Comparison of ENCODE assay signal across 37 cellular contexts in genomic region chr17:37462492-37462891, GRCh38.
"Had no signal": no experiment of that assay in that cellular context is flagged by ENCODE, and none has a peak within 500 bp of the region (broad histone marks: within the 10 kb centered on the region; RNA-seq: fewer than 3 reads in every experiment).

No MANE protein-coding gene starts in this region.

- H3K27me3 Mint-ChIP-seq: activated naive CD4-positive, alpha-beta T cell treated with anti-CD3 and anti-CD28 coated beads, Interleukin-2, amount 10 ng/mL, durations not matched to agents 7 days and 5 days; activated naive CD4-positive, alpha-beta T cell treated with anti-CD3 and anti-CD28 coated beads, Interleukin-2, amount 50 U/mL, for 24 hours; activated naive CD8-positive, alpha-beta T cell; activated naive CD8-positive, alpha-beta T cell treated with anti-CD3 and anti-CD28 coated beads for 36 hours; activated naive CD8-positive, alpha-beta T cell treated with anti-CD3 and anti-CD28 coated beads, Interleukin-2, amount 10 ng/mL, durations not matched to agents 7 days and 5 days; activated naive CD8-positive, alpha-beta T cell treated with anti-CD3 and anti-CD28 coated beads, Interleukin-2, amount 50 U/mL, for 24 hours; activated T-cell treated with anti-CD3 and anti-CD28 coated beads, Interleukin-2, amount 50 U/mL, for 24 hours; activated T-helper 17 cell treated with anti-CD3 and anti-CD28 coated beads, Interleukin-2, amount 50 U/mL, for 72 hours; brain; central memory CD8-positive, alpha-beta T cell had no signal

- H3K9me3 ChIP-seq: adrenal gland, ascending aorta, body of pancreas, breast epithelium had no signal

- DNase-seq: activated effector memory CD4-positive, alpha-beta T cell treated with anti-CD3 and anti-CD28 coated beads, Interleukin-2, amount 50 U/mL, for 16 hours; activated effector memory CD4-positive, alpha-beta T cell treated with Interleukin-2 at 50 U/mL for 16 hours; activated gamma-delta T cell; activated gamma-delta T cell treated with Interleukin-2 at 50 U/mL for 16 hours; activated naive CD4-positive, alpha-beta T cell; activated naive CD4-positive, alpha-beta T cell treated with anti-CD3 and anti-CD28 coated beads for 36 hours; activated naive CD4-positive, alpha-beta T cell treated with anti-CD3 and anti-CD28 coated beads, Interleukin-2, amount 10 ng/mL, durations not matched to agents 7 days and 5 days; activated naive CD4-positive, alpha-beta T cell treated with anti-CD3 and anti-CD28 coated beads, Interleukin-2, amount 50 U/mL, for 16 hours; activated naive CD4-positive, alpha-beta T cell treated with Interleukin-2 at 50 U/mL for 16 hours; activated naive CD8-positive, alpha-beta T cell treated with anti-CD3 and anti-CD28 coated beads for 36 hours; activated naive CD8-positive, alpha-beta T cell treated with anti-CD3 and anti-CD28 coated beads, Interleukin-2, amount 10 ng/mL, durations not matched to agents 7 days and 5 days; activated naive CD8-positive, alpha-beta T cell treated with anti-CD3 and anti-CD28 coated beads, Interleukin-2, amount 50 U/mL, for 24 hours; activated T-cell treated with anti-CD3 and anti-CD28 coated beads, Interleukin-2, amount 50 U/mL, for 24 hours; activated T-cell treated with anti-CD3 and anti-CD28 coated beads, Interleukin-2, amount 50 U/mL, for 4 hours; activated T-cell treated with anti-CD3 and anti-CD28 coated beads, Interleukin-2, amount 50 U/mL, for 48 hours; activated T-cell treated with anti-CD3 and anti-CD28 coated beads, Interleukin-2, amount 50 U/mL, for 72 hours; adrenal gland; amniotic stem cell; amygdala; anterior cingulate cortex; aorta; body of pancreas; brain microvascular endothelial cell; caudate nucleus; central memory CD4-positive, alpha-beta T cell; cerebellar nuclear complex had no signal

- ATAC-seq: body of pancreas had no signal

- H3K27ac Mint-ChIP-seq: activated naive CD4-positive, alpha-beta T cell treated with anti-CD3 and anti-CD28 coated beads, Interleukin-2, amount 10 ng/mL, durations not matched to agents 7 days and 5 days; activated naive CD4-positive, alpha-beta T cell treated with anti-CD3 and anti-CD28 coated beads, Interleukin-2, amount 50 U/mL, for 24 hours; activated naive CD4-positive, alpha-beta T cell treated with anti-CD3 and anti-CD28 coated beads, Interleukin-2, amount 50 U/mL, for 72 hours; activated naive CD8-positive, alpha-beta T cell; activated naive CD8-positive, alpha-beta T cell treated with anti-CD3 and anti-CD28 coated beads for 36 hours; activated naive CD8-positive, alpha-beta T cell treated with anti-CD3 and anti-CD28 coated beads, Interleukin-2, amount 10 ng/mL, durations not matched to agents 7 days and 5 days; activated naive CD8-positive, alpha-beta T cell treated with anti-CD3 and anti-CD28 coated beads, Interleukin-2, amount 50 U/mL, for 24 hours; activated T-cell treated with anti-CD3 and anti-CD28 coated beads, Interleukin-2, amount 50 U/mL, for 24 hours; activated T-cell treated with anti-CD3 and anti-CD28 coated beads, Interleukin-2, amount 50 U/mL, for 72 hours; activated T-helper 17 cell treated with anti-CD3 and anti-CD28 coated beads, Interleukin-2, amount 50 U/mL, for 72 hours; activated T-helper 2 cell treated with anti-CD3 and anti-CD28 coated beads, Interferon-gamma antibody, Interleukin-2, Interleukin-4, amounts not matched to agents 10 μg/mL and 5 μg/mL and 100 μg/mL, durations not matched to agents 14 hours and 24 hours and 36 hours; brain had no signal

- H3K4me1 Mint-ChIP-seq: activated naive CD4-positive, alpha-beta T cell treated with anti-CD3 and anti-CD28 coated beads, Interleukin-2, amount 50 U/mL, for 24 hours; brain; central memory CD8-positive, alpha-beta T cell had no signal

- H3K4me3 Mint-ChIP-seq: activated naive CD4-positive, alpha-beta T cell treated with anti-CD3 and anti-CD28 coated beads for 36 hours; activated naive CD4-positive, alpha-beta T cell treated with anti-CD3 and anti-CD28 coated beads, Interleukin-2, amount 10 ng/mL, durations not matched to agents 7 days and 5 days; activated naive CD4-positive, alpha-beta T cell treated with anti-CD3 and anti-CD28 coated beads, Interleukin-2, amount 50 U/mL, for 24 hours; activated naive CD8-positive, alpha-beta T cell; activated naive CD8-positive, alpha-beta T cell treated with anti-CD3 and anti-CD28 coated beads for 36 hours; activated naive CD8-positive, alpha-beta T cell treated with anti-CD3 and anti-CD28 coated beads, Interleukin-2, amount 10 ng/mL, durations not matched to agents 7 days and 5 days; activated naive CD8-positive, alpha-beta T cell treated with anti-CD3 and anti-CD28 coated beads, Interleukin-2, amount 50 U/mL, for 24 hours; activated T-cell treated with anti-CD3 and anti-CD28 coated beads, Interleukin-2, amount 50 U/mL, for 24 hours; activated T-cell treated with anti-CD3 and anti-CD28 coated beads, Interleukin-2, amount 50 U/mL, for 4 hours; activated T-cell treated with anti-CD3 and anti-CD28 coated beads, Interleukin-2, amount 50 U/mL, for 72 hours; activated T-helper 1 cell treated with anti-CD3 and anti-CD28 coated beads, Interleukin-12 subunit alpha, Interleukin-12 subunit beta, Interleukin-2, Interleukin-4 antibody, amounts not matched to agents 30 ng/mL and 10 ng/mL and 1 ng/mL, durations not matched to agents 14 hours and 24 hours and 36 hours; activated T-helper 17 cell treated with anti-CD3 and anti-CD28 coated beads, Interleukin-2, amount 50 U/mL, for 72 hours; brain; central memory CD8-positive, alpha-beta T cell had no signal

- H3K27ac ChIP-seq: adrenal gland, ascending aorta, body of pancreas, brain microvascular endothelial cell, breast epithelium, cardiac muscle cell had no signal

- H3K9me3 Mint-ChIP-seq: activated naive CD4-positive, alpha-beta T cell treated with anti-CD3 and anti-CD28 coated beads for 36 hours; activated naive CD4-positive, alpha-beta T cell treated with anti-CD3 and anti-CD28 coated beads, Interleukin-2, amount 10 ng/mL, durations not matched to agents 7 days and 5 days; activated naive CD4-positive, alpha-beta T cell treated with anti-CD3 and anti-CD28 coated beads, Interleukin-2, amount 50 U/mL, for 24 hours; activated naive CD4-positive, alpha-beta T cell treated with anti-CD3 and anti-CD28 coated beads, Interleukin-2, amount 50 U/mL, for 72 hours; activated naive CD8-positive, alpha-beta T cell treated with anti-CD3 and anti-CD28 coated beads for 36 hours; activated naive CD8-positive, alpha-beta T cell treated with anti-CD3 and anti-CD28 coated beads, Interleukin-2, amount 10 ng/mL, durations not matched to agents 7 days and 5 days; activated naive CD8-positive, alpha-beta T cell treated with anti-CD3 and anti-CD28 coated beads, Interleukin-2, amount 50 U/mL, for 24 hours; activated T-cell treated with anti-CD3 and anti-CD28 coated beads, Interleukin-2, amount 50 U/mL, for 24 hours; activated T-cell treated with anti-CD3 and anti-CD28 coated beads, Interleukin-2, amount 50 U/mL, for 4 hours; activated T-cell treated with anti-CD3 and anti-CD28 coated beads, Interleukin-2, amount 50 U/mL, for 72 hours; activated T-helper 1 cell treated with anti-CD3 and anti-CD28 coated beads, Interleukin-12 subunit alpha, Interleukin-12 subunit beta, Interleukin-2, Interleukin-4 antibody, amounts not matched to agents 30 ng/mL and 10 ng/mL and 1 ng/mL, durations not matched to agents 14 hours and 24 hours and 36 hours; activated T-helper 17 cell treated with anti-CD3 and anti-CD28 coated beads, Interleukin-2, amount 50 U/mL, for 72 hours; activated T-helper 2 cell treated with anti-CD3 and anti-CD28 coated beads, Interferon-gamma antibody, Interleukin-2, Interleukin-4, amounts not matched to agents 10 μg/mL and 5 μg/mL and 100 μg/mL, durations not matched to agents 14 hours and 24 hours and 36 hours; brain; central memory CD8-positive, alpha-beta T cell had no signal

- H3K27me3 ChIP-seq: adrenal gland, ascending aorta, body of pancreas, brain microvascular endothelial cell, breast epithelium, cardiac muscle cell had no signal
